ENCODE assay signal across 10 cellular contexts in genomic region chr2:223459328-223459939, GRCh38.
DNase-seq lines count a peak whose midpoint lies in the region; ATAC-seq and TF ChIP-seq lines count a peak whose summit lies in the region.
"Had no signal": no experiment of that assay in that cellular context is flagged by ENCODE, and none has a peak within 500 bp of the region (broad histone marks: within the 10 kb centered on the region; RNA-seq: fewer than 3 reads in every experiment).

No MANE protein-coding gene starts in this region.

- peak overlapping the region in 2 of 11 experiments; percentile 68 to 75; a peak in 2 of 22 replicates for H3K9ac ChIP-seq in BLaER1 treated with 17β-estradiol and CSF1 and Interleukin-3, amounts not matched to agents 10 nM and 100 nM

- H3K27ac Mint-ChIP-seq in glutamatergic neuron (ENCODE audit: unreplicated experiment) = no peak overlapping the region

- H3K9me3 Mint-ChIP-seq in glutamatergic neuron (ENCODE audit: unreplicated experiment) = peaks cover 5% of the 10 kb centered on the region

- in situ Hi-C loops in SK-MEL-5 (cut with HindIII; ENCODE audit: low pct_unique_long_range_greater_than_20kb, low sequenced_read_pairs) = no loop called here

- H3K27me3 ChIP-seq in BLaER1 treated with 17β-estradiol and CSF1 and Interleukin-3, amounts not matched to agents 10 nM and 100 nM = no peaks in the 10 kb centered on the region
- H3K27me3 ChIP-seq in vagina (no peaks in the 10 kb centered on the region), spleen (replicated peaks in 1 of 7) (no peaks in the 10 kb centered on the region)
- H3K27me3 ChIP-seq: sigmoid colon had no signal

- H3K4me1 ChIP-seq in BLaER1 treated with 17β-estradiol and CSF1 and Interleukin-3, amounts not matched to agents 10 nM and 100 nM = peaks cover 0 to 57% (median 50%) of the 10 kb centered on the region in 10 experiments; a peak in 18 of 20 replicates
- H3K4me1 ChIP-seq in vagina (peaks cover 6% of the 10 kb centered on the region), spleen (no peaks in the 10 kb centered on the region)
- H3K4me1 ChIP-seq: sigmoid colon had no signal

- no peaks in the 10 kb centered on the region for H3K36me3 ChIP-seq in BLaER1 treated with 17β-estradiol and CSF1 and Interleukin-3, amounts not matched to agents 10 nM and 100 nM
- H3K36me3 ChIP-seq in vagina (no peaks in the 10 kb centered on the region), spleen (no peaks in the 10 kb centered on the region)
- H3K36me3 ChIP-seq: sigmoid colon had no signal

- intact Hi-C loops in vagina (cut with DNase I) (no loop called here), spleen (cut with DNase I; ENCODE audit: low total_unique reads) (no loop called here)

- no peak for ATAC-seq in HG02981 (IDR thresholded peaks at IDR 0.05; ENCODE audit: unreplicated experiment)

- no peak overlapping the region for H3K4me3 ChIP-seq in BLaER1 treated with 17β-estradiol and CSF1 and Interleukin-3, amounts not matched to agents 10 nM and 100 nM
- H3K4me3 ChIP-seq in vagina = no peak overlapping the region
- H3K4me3 ChIP-seq in spleen = no peak overlapping the region
- H3K4me3 ChIP-seq: sigmoid colon had no signal

- no peak for TF ChIP-seq POLR2A in vagina (IDR thresholded peaks at IDR 0.05)
- no peak for TF ChIP-seq POLR2A in spleen (IDR thresholded peaks at IDR 0.05)

- no peaks in the 10 kb centered on the region for H3K27me3 Mint-ChIP-seq in glutamatergic neuron (ENCODE audit: unreplicated experiment)

- no peak overlapping the region for H3K4me3 Mint-ChIP-seq in glutamatergic neuron (ENCODE audit: unreplicated experiment)

- H4K20me1 ChIP-seq in BLaER1 treated with 17β-estradiol and CSF1 and Interleukin-3, amounts not matched to agents 10 nM and 100 nM = no peaks in the 10 kb centered on the region

- DNase-seq in HT-29 (ENCODE audit: low spot score) = peak; percentile 45
- peak; percentile 60 for DNase-seq in SK-MEL-5 (ENCODE audit: low read depth, low spot score)
- no peak for DNase-seq in glutamatergic neuron
- no peak for DNase-seq in vagina (ENCODE audit: extremely low spot score in 2 of 2)
- DNase-seq in 8988T = no peak
- DNase-seq in spleen = no peak
- DNase-seq: cerebellar nuclear complex, sigmoid colon had no signal

- peaks cover 13% of the 10 kb centered on the region for H3K36me3 Mint-ChIP-seq in glutamatergic neuron (ENCODE audit: unreplicated experiment)

- 41 to 54% (median 45%) methylated on average over 4 of the region's 4 CpGs for WGBS in spleen, 5 donors

- peak overlapping the region in 9 of 11 experiments; percentile 60 to 97 (median 89); a peak in 17 of 22 replicates for H3K27ac ChIP-seq in BLaER1 treated with 17β-estradiol and CSF1 and Interleukin-3, amounts not matched to agents 10 nM and 100 nM
- no peak overlapping the region for H3K27ac ChIP-seq in vagina
- H3K27ac ChIP-seq in spleen = no peak overlapping the region
- H3K27ac ChIP-seq: sigmoid colon had no signal

- TF ChIP-seq CTCF in glutamatergic neuron (IDR thresholded peaks at IDR 0.05; ENCODE audit: partially characterized antibody, unreplicated experiment) (peak; percentile 81), vagina (IDR thresholded peaks at IDR 0.05) (peak in 1 of 3 experiments; percentile 1), spleen (IDR thresholded peaks at IDR 0.05 in 8 of 11, conservative IDR thresholded peaks at IDR 0.05 in 3 of 11) (peak in 1 of 11 experiments; percentile 9)

- H3K9me3 ChIP-seq in BLaER1 treated with 17β-estradiol and CSF1 and Interleukin-3, amounts not matched to agents 10 nM and 100 nM (replicated peaks in 1 of 11) = peaks cover 29 to 44% (median 32%) of the 10 kb centered on the region in 11 experiments
- H3K9me3 ChIP-seq in vagina (no peaks in the 10 kb centered on the region), spleen (peaks cover 0 to 7% (median 0%) of the 10 kb centered on the region in 8 donors)
- H3K9me3 ChIP-seq: sigmoid colon had no signal

- no peaks in the 10 kb centered on the region for H3K4me1 Mint-ChIP-seq in glutamatergic neuron (ENCODE audit: low read depth, unreplicated experiment)

- H3K4me2 ChIP-seq in BLaER1 treated with 17β-estradiol and CSF1 and Interleukin-3, amounts not matched to agents 10 nM and 100 nM = peak overlapping the region in 7 of 11 experiments; percentile 15 to 82 (median 75); a peak in 9 of 22 replicates

Comparison
In these comparisons a context has a peak if more than half of its experiments do, and no peak if none do; other contexts are left out.
1. H3K27ac ChIP-seq: peak in BLaER1 treated with 17β-estradiol and CSF1 and Interleukin-3, amounts not matched to agents 10 nM and 100 nM (9 of 11); none in vagina (single experiment) and spleen (0 of 8).
2. DNase-seq: peak in HT-29 (single experiment) and SK-MEL-5 (single experiment); none in glutamatergic neuron (single experiment), vagina (0 of 2), 8988T (single experiment) and spleen (single experiment).